ENCODE assay signal across 8 cellular contexts in the genomic region with DNA sequence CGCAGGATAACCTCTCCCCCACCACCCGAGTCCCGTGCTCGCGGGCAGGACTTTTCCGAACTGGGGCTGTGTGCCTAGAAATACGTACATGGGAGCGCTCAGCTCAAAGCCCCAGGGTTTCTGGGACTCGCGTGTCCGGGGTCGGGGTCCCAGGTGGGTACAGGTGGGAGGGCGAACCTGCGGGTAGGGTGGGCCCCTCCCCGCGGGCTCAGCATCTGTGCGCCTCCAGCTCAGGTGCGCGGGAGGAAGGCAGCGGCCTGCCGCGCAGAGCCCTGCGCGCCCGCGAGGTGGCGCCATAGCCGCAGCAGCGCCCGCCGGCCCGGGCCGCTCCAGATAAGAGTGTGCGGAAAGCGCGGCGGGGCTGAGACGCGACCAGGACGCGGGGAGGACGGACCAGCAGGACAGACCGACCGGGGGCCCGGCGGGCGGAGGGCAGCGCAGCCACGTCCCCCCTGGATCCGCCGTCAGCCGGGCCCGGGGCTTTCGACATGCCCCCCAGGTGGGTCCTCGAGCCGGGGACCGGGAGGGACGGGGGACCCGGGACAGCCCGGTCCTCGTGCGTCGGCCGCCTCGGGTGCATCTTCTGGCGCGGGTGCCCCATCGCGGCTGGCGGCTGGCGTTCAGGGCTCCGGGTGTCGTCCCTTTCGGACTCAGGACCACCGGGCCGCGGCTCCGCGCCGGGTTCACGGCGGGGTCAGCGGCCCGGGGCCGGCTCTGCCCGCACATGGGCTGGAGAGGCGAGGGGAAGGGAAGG. TPM values are rescaled to one million over a fixed set of nuclear protein-coding genes. Genes with fewer than 3 reads are reported as not detected.
DNase-seq lines count a peak whose midpoint lies in the region; ATAC-seq and TF ChIP-seq lines count a peak whose summit lies in the region.

A gene with protein sequence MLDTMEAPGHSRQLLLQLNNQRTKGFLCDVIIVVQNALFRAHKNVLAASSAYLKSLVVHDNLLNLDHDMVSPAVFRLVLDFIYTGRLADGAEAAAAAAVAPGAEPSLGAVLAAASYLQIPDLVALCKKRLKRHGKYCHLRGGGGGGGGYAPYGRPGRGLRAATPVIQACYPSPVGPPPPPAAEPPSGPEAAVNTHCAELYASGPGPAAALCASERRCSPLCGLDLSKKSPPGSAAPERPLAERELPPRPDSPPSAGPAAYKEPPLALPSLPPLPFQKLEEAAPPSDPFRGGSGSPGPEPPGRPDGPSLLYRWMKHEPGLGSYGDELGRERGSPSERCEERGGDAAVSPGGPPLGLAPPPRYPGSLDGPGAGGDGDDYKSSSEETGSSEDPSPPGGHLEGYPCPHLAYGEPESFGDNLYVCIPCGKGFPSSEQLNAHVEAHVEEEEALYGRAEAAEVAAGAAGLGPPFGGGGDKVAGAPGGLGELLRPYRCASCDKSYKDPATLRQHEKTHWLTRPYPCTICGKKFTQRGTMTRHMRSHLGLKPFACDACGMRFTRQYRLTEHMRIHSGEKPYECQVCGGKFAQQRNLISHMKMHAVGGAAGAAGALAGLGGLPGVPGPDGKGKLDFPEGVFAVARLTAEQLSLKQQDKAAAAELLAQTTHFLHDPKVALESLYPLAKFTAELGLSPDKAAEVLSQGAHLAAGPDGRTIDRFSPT (plus strand): TSS at position 364 of the 754 bp plus-strand sequence. CDS start 1,588 bp downstream, outside the sequence.

- peak within 1 kb of the TSS; percentile 86 for H3K27ac Mint-ChIP-seq in stimulated activated effector memory CD8-positive, alpha-beta T cell treated with anti-CD3 and anti-CD28 coated beads, Interleukin-12 subunit alpha, Interleukin-12 subunit beta, amount 100 ng/mL, for 72 hours

- intact Hi-C loops in mucosa of descending colon (cut with DNase I, micrococcal nuclease), result loop anchor here (5.0 to 10.0 kb wide), 2 partner anchors 187 to 230 kb away; no protein-coding TSS in a partner anchor

- no peaks in the 10 kb centered on the region for H3K27me3 ChIP-seq in OCI-LY3 (ENCODE audit: low read depth, low read length)

- no peaks in the 10 kb centered on the region for H3K79me2 ChIP-seq in OCI-LY3 (ENCODE audit: low read length)

- no peaks in the 10 kb centered on the region for H3K9me3 ChIP-seq in OCI-LY3 (ENCODE audit: insufficient read depth, low read length)
- no peaks in the 10 kb centered on the region for H3K9me3 ChIP-seq in mucosa of descending colon

- H3K9ac ChIP-seq in OCI-LY3 (ENCODE audit: low read length), result peak within 1 kb of the TSS; percentile 22; the same call in 1 of the 2 replicates

- H3K4me1 Mint-ChIP-seq in stimulated activated effector memory CD8-positive, alpha-beta T cell treated with anti-CD3 and anti-CD28 coated beads, Interleukin-12 subunit alpha, Interleukin-12 subunit beta, amount 100 ng/mL, for 72 hours, result peaks cover 28% of the 10 kb centered on the region

- H3K36me3 ChIP-seq in OCI-LY3 (replicated peaks; ENCODE audit: low read depth, low read length) (no peaks in the 10 kb centered on the region), mucosa of descending colon (ENCODE audit: low read depth) (no peaks in the 10 kb centered on the region)

- H4K20me1 ChIP-seq in OCI-LY3 (ENCODE audit: insufficient read depth, low read length), result no peaks in the 10 kb centered on the region

- H3K36me3 Mint-ChIP-seq in stimulated activated effector memory CD8-positive, alpha-beta T cell treated with anti-CD3 and anti-CD28 coated beads, Interleukin-12 subunit alpha, Interleukin-12 subunit beta, amount 100 ng/mL, for 72 hours, result peaks cover 54% of the 10 kb centered on the region

- H3K4me1 ChIP-seq in OCI-LY3 (ENCODE audit: low read length) (peaks cover 9% of the 10 kb centered on the region; the same call in 1 of the 2 replicates), mucosa of descending colon (ENCODE audit: low read depth) (peaks cover 53% of the 10 kb centered on the region)

- no peaks in the 10 kb centered on the region for H3K9me3 Mint-ChIP-seq in stimulated activated effector memory CD8-positive, alpha-beta T cell treated with anti-CD3 and anti-CD28 coated beads, Interleukin-12 subunit alpha, Interleukin-12 subunit beta, amount 100 ng/mL, for 72 hours

- peak within 1 kb of the TSS; percentile 77 for H3K4me2 ChIP-seq in OCI-LY3 (ENCODE audit: low read length)

- peak within 1 kb of the TSS; percentile 74 for H3K4me3 Mint-ChIP-seq in stimulated activated effector memory CD8-positive, alpha-beta T cell treated with anti-CD3 and anti-CD28 coated beads, Interleukin-12 subunit alpha, Interleukin-12 subunit beta, amount 100 ng/mL, for 72 hours

- no peak within 1 kb of the TSS for H3K27ac ChIP-seq in OCI-LY3 (ENCODE audit: low read length)

- H3K4me3 ChIP-seq in GM12875 (ENCODE audit: low read depth, low read length) (peak within 1 kb of the TSS; percentile 93), OCI-LY3 (ENCODE audit: low read length) (peak within 1 kb of the TSS; percentile 84), mucosa of descending colon (peak within 1 kb of the TSS; percentile 25)

- no peak within 1 kb of the TSS for H2AFZ ChIP-seq in OCI-LY3 (ENCODE audit: low read depth, low read length)

- peak; percentile 86 for DNase-seq in activated T-cell treated with anti-CD3 and anti-CD28 coated beads for 48 hours (ENCODE audit: low read depth)
- DNase-seq in epidermal melanocyte (ENCODE audit: insufficient read length, low spot score), result peak; percentile 95
- peak; percentile 80 to 86 (median 85) for DNase-seq in mucosa of descending colon
- peak; percentile 89 to 91 for DNase-seq in stimulated activated effector memory CD8-positive, alpha-beta T cell treated with anti-CD3 and anti-CD28 coated beads, Interleukin-12 subunit alpha, Interleukin-12 subunit beta, amount 100 ng/mL, for 72 hours (ENCODE audit: low spot score in 2 of 2)

- TF ChIP-seq CTCF in GM12875 (IDR thresholded peaks at IDR 0.05; ENCODE audit: borderline replicate concordance, insufficient read depth, low read depth, low read length), result peak; percentile 94
- TF ChIP-seq CTCF in OCI-LY3 (IDR thresholded peaks at IDR 0.05; ENCODE audit: low read depth, low read length), result peak; percentile 63
- peak; percentile 93 for TF ChIP-seq CTCF in mucosa of descending colon (IDR thresholded peaks at IDR 0.05)

- ATAC-seq in HG03108 (IDR thresholded peaks at IDR 0.05; ENCODE audit: unreplicated experiment) (peak; percentile 34), mucosa of descending colon (peak; percentile 68), HG03442 (IDR thresholded peaks at IDR 0.05; ENCODE audit: unreplicated experiment) (no peak)
- peak; percentile 69 for ATAC-seq in stimulated activated effector memory CD8-positive, alpha-beta T cell treated with anti-CD3 and anti-CD28 coated beads, Interleukin-12 subunit alpha, Interleukin-12 subunit beta, amount 100 ng/mL, for 72 hours

RNA-seq across cellular contexts. Expression of the gene that starts here (rescaled TPM):
- 10 to 100 TPM in 2 of 3 donors, 1 to 10 TPM in 1; 6.0 to 28.9 (median 13.5) TPM for total RNA-seq in mucosa of descending colon

Comparison
In these comparisons a context has a peak if more than half of its experiments do, and no peak if none do; other contexts are left out.
1. H3K4me3 ChIP-seq: peak in every context shown above with its lines; median percentile 93 in GM12875; 84 in OCI-LY3; 25 in mucosa of descending colon.